ENCODE assay signal across 18 cellular contexts in genomic region chr3:51977449-51978142, GRCh38. TPM values are rescaled to one million over a fixed set of nuclear protein-coding genes. Genes with fewer than 3 reads are reported as not detected.
DNase-seq lines count a peak whose midpoint lies in the region; ATAC-seq, FAIRE-seq and TF ChIP-seq lines count a peak whose summit lies in the region.
"Had no signal": no experiment of that assay in that cellular context is flagged by ENCODE, and none has a peak within 500 bp of the region (broad histone marks: within the 10 kb centered on the region; RNA-seq: fewer than 3 reads in every experiment).

No MANE protein-coding gene starts in this region.

- no TSS peak for BruUV-seq in OCI-LY7 (replicated peaks; lab: Mats Ljungman, UMichigan)

- H3K4me3 ChIP-seq in OCI-LY7 (ENCODE audit: low read depth, low read length, poor library complexity, severe bottlenecking) = no peak overlapping the region
- no peak overlapping the region for H3K4me3 ChIP-seq in astrocyte (ENCODE audit: insufficient read depth, low read depth, low read length)
- H3K4me3 ChIP-seq in heart left ventricle = no peak overlapping the region
- no peak overlapping the region for H3K4me3 ChIP-seq in colonic mucosa
- H3K4me3 ChIP-seq: MG63, SK-N-MC had no signal

- no peak for TF ChIP-seq POLR2A in heart left ventricle (IDR thresholded peaks at IDR 0.05)

- H3K4me2 ChIP-seq in OCI-LY7 (ENCODE audit: low read length) (peak overlapping the region; percentile 2; the same call in 1 of the 2 replicates), astrocyte (ENCODE audit: low read length) (no peak overlapping the region)

- peaks cover 15% of the 10 kb centered on the region for H3K36me3 Mint-ChIP-seq in CD4-positive, alpha-beta T cell (ENCODE audit: low read depth)
- H3K36me3 Mint-ChIP-seq in astrocyte (ENCODE audit: low read depth, unreplicated experiment) = no peaks in the 10 kb centered on the region
- no peaks in the 10 kb centered on the region for H3K36me3 Mint-ChIP-seq in memory B cell

- no peak for TF ChIP-seq CTCF in CD4-positive, alpha-beta T cell (IDR thresholded peaks at IDR 0.05)
- TF ChIP-seq CTCF in OCI-LY7 (conservative IDR thresholded peaks at IDR 0.05; ENCODE audit: low read length) (no peak), astrocyte (IDR thresholded peaks at IDR 0.05; ENCODE audit: insufficient read depth, low read depth, low read length) (no peak), heart left ventricle (IDR thresholded peaks at IDR 0.05) (no peak), colonic mucosa (IDR thresholded peaks at IDR 0.05) (no peak)

- H3K4me1 ChIP-seq in OCI-LY7 (ENCODE audit: insufficient read depth, low read length, poor library complexity, severe bottlenecking) = peaks cover 31% of the 10 kb centered on the region
- peaks cover 28% of the 10 kb centered on the region for H3K4me1 ChIP-seq in astrocyte (ENCODE audit: insufficient read depth, low read length)
- peaks cover 9 to 43% (median 30%) of the 10 kb centered on the region in 12 donors for H3K4me1 ChIP-seq in heart left ventricle
- peaks cover 6% of the 10 kb centered on the region for H3K4me1 ChIP-seq in colonic mucosa

- H3K36me3 ChIP-seq in OCI-LY7 (ENCODE audit: insufficient read depth, low read length) (no peaks in the 10 kb centered on the region), astrocyte (ENCODE audit: insufficient read depth, low read length) (peaks cover 2% of the 10 kb centered on the region), heart left ventricle (peaks cover 0 to 4% (median 0%) of the 10 kb centered on the region in 9 donors), colonic mucosa (no peaks in the 10 kb centered on the region)
- H3K36me3 ChIP-seq: MG63 had no signal

- H3K9me2 ChIP-seq in OCI-LY7 (ENCODE audit: insufficient read depth, low read length) = no peaks in the 10 kb centered on the region

- H3K9me3 ChIP-seq in CD4-positive, alpha-beta T cell (ENCODE audit: control insufficient read depth, low read length) = no peaks in the 10 kb centered on the region
- H3K9me3 ChIP-seq in OCI-LY7 (ENCODE audit: low read length) (no peaks in the 10 kb centered on the region), astrocyte (ENCODE audit: insufficient read depth, low read depth, low read length) (no peaks in the 10 kb centered on the region), heart left ventricle (no peaks in the 10 kb centered on the region), colonic mucosa (no peaks in the 10 kb centered on the region)
- H3K9me3 ChIP-seq: MG63 had no signal

- FAIRE-seq in astrocyte (lab: Jason Lieb, UNC) = no peak
- FAIRE-seq: islet of Langerhans had no signal

- intact Hi-C loops in CD4-positive, alpha-beta T cell (cut with DNase I, micrococcal nuclease) = no loop called here
- intact Hi-C loops in OCI-LY7 (cut with micrococcal nuclease; ENCODE audit: unreplicated experiment) = no loop called here
- intact Hi-C loops in heart left ventricle (cut with DNase I) = loop anchor here in 1 of 10 donors (5.0 kb wide), 1 partner anchor 35 kb away; the partner anchor contains the start of genes PARP3 and RRP9
- intact Hi-C loops in colonic mucosa (cut with DNase I) = no loop called here

- H3K4me3 Mint-ChIP-seq in CD4-positive, alpha-beta T cell = peak overlapping the region; percentile 85
- H3K4me3 Mint-ChIP-seq in astrocyte (ENCODE audit: unreplicated experiment) (peak overlapping the region; percentile 31), memory B cell (no peak overlapping the region)
- H3K4me3 Mint-ChIP-seq: dendritic cell treated with granulocyte-macrophage colony-stimulating factor and Interleukin-4, amounts not matched to agents 40 ng/mL and 50 ng/mL, for 4 days had no signal

- H3K27ac Mint-ChIP-seq in CD4-positive, alpha-beta T cell = peak overlapping the region; percentile 71
- H3K27ac Mint-ChIP-seq in astrocyte (ENCODE audit: unreplicated experiment) = no peak overlapping the region
- H3K27ac Mint-ChIP-seq in memory B cell = peak overlapping the region; percentile 1

- peak in 3 of 10 experiments; percentile 27 to 40 (median 38) for DNase-seq in CD4-positive, alpha-beta T cell
- DNase-seq in OCI-LY7 (ENCODE audit: low spot score) (peak; percentile 30), astrocyte (ENCODE audit: low read depth) (no peak), memory B cell (ENCODE audit: low spot score in 2 of 2) (no peak), DMS53 (lab: John Stamatoyannopoulos, UW) (no peak), heart left ventricle (no peak), colonic mucosa (no peak)
- DNase-seq: C1 segment of cervical spinal cord; foreskin melanocyte; GOT3; MG63; NCI-H2171 treated with DMSO at 0.1 percent for 48 hours; retina; stimulated activated CD4-positive, alpha-beta T cell treated with anti-CD3 and anti-CD28 coated beads, Interleukin-4, amount 100 ng/mL, for 24 hours had no signal

- no peak overlapping the region for H2AFZ ChIP-seq in OCI-LY7 (ENCODE audit: low read length)
- H2AFZ ChIP-seq in astrocyte (ENCODE audit: low read depth, low read length) = no peak overlapping the region

- H3K27me3 ChIP-seq in CD4-positive, alpha-beta T cell (ENCODE audit: control insufficient read depth, insufficient read depth, low read length) = no peaks in the 10 kb centered on the region
- H3K27me3 ChIP-seq in astrocyte (ENCODE audit: insufficient read depth, low read length) (no peaks in the 10 kb centered on the region), heart left ventricle (no peaks in the 10 kb centered on the region), colonic mucosa (no peaks in the 10 kb centered on the region)
- H3K27me3 ChIP-seq: MG63 had no signal

- H4K20me1 ChIP-seq in OCI-LY7 (ENCODE audit: insufficient read depth, low read length) (no peaks in the 10 kb centered on the region), astrocyte (ENCODE audit: insufficient read depth, low read length) (peaks cover 6% of the 10 kb centered on the region)

- CTCF ChIA-PET in CD4-positive, alpha-beta T cell (lab: Charles Lee) = interaction anchor here (1.0 kb wide), 1 partner anchor 36 kb away, joined by 4 read pairs; the partner anchor contains the start of genes PARP3 and RRP9
- CTCF ChIA-PET in OCI-LY7 (lab: Charles Lee; ENCODE audit: unreplicated experiment) = no interaction called here

- no peaks in the 10 kb centered on the region for H3K79me2 ChIP-seq in OCI-LY7 (ENCODE audit: insufficient read depth, low read depth, low read length)
- peaks cover 14% of the 10 kb centered on the region for H3K79me2 ChIP-seq in astrocyte (ENCODE audit: insufficient read depth, low read length)

- H3K27me3 Mint-ChIP-seq in CD4-positive, alpha-beta T cell = no peaks in the 10 kb centered on the region
- H3K27me3 Mint-ChIP-seq in astrocyte (ENCODE audit: low read depth, unreplicated experiment) = no peaks in the 10 kb centered on the region
- no peaks in the 10 kb centered on the region for H3K27me3 Mint-ChIP-seq in memory B cell
- H3K27me3 Mint-ChIP-seq: dendritic cell treated with granulocyte-macrophage colony-stimulating factor and Interleukin-4, amounts not matched to agents 40 ng/mL and 50 ng/mL, for 4 days had no signal

- H3K27ac ChIP-seq in CD4-positive, alpha-beta T cell (ENCODE audit: low read depth, low read length) = peak overlapping the region; percentile 29
- H3K27ac ChIP-seq in OCI-LY7 (ENCODE audit: low read depth, low read length, poor library complexity, severe bottlenecking) (no peak overlapping the region), astrocyte (ENCODE audit: low read depth, low read length) (no peak overlapping the region), heart left ventricle (peak overlapping the region in 2 of 12 donors; percentile 49 to 95), colonic mucosa (no peak overlapping the region)
- H3K27ac ChIP-seq: SK-N-MC had no signal

- H3K4me1 Mint-ChIP-seq in CD4-positive, alpha-beta T cell (ENCODE audit: low read depth) = peaks cover 39% of the 10 kb centered on the region
- H3K4me1 Mint-ChIP-seq in astrocyte (ENCODE audit: low read depth, unreplicated experiment) (peaks cover 6% of the 10 kb centered on the region), memory B cell (peaks cover 24% of the 10 kb centered on the region)

- no peak overlapping the region for H3K9ac ChIP-seq in astrocyte (ENCODE audit: low read length)
- no peak overlapping the region for H3K9ac ChIP-seq in colonic mucosa (ENCODE audit: low read depth in 2 of 2, low read length in 2 of 2)

- 85 to 91% (median 88%) methylated on average over 8 to 9 of the region's 9 CpGs for WGBS in heart left ventricle, 4 donors

- no peaks in the 10 kb centered on the region for H3K9me3 Mint-ChIP-seq in CD4-positive, alpha-beta T cell
- H3K9me3 Mint-ChIP-seq in astrocyte (ENCODE audit: unreplicated experiment) = no peaks in the 10 kb centered on the region
- no peaks in the 10 kb centered on the region for H3K9me3 Mint-ChIP-seq in memory B cell
- H3K9me3 Mint-ChIP-seq: dendritic cell treated with granulocyte-macrophage colony-stimulating factor and Interleukin-4, amounts not matched to agents 40 ng/mL and 50 ng/mL, for 4 days had no signal

- POLR2A ChIA-PET in CD4-positive, alpha-beta T cell (lab: Charles Lee) = interaction anchor here (0.7 to 1.2 kb wide), 3 partner anchors 10 to 35 kb away, joined by 3 to 4 read pairs (median 3); partner anchors contain the start of gene PCBP4
- POLR2A ChIA-PET in OCI-LY7 (lab: Charles Lee) = no interaction called here

- peak; percentile 52 for ATAC-seq in CD4-positive, alpha-beta T cell (ENCODE audit: poor library complexity)
- ATAC-seq in memory B cell (ENCODE audit: low read depth) (no peak), heart left ventricle (no peak), GM21529 (IDR thresholded peaks at IDR 0.05; ENCODE audit: unreplicated experiment) (no peak)

RNA-seq across cellular contexts. Expression of gene ABHD14A, which starts 2.7 kb away (rescaled TPM):
- total RNA-seq in CD4-positive, alpha-beta T cell = 10 to 100 TPM in 1 of 2 experiments, 1 to 10 TPM in 1; 9.5 to 10.6 TPM
- total RNA-seq in OCI-LY7 (2014; rRNA removed; shearing (Covaris generic)) = 3.7 and 7.5 TPM in 2 replicates
- 8.9 and 10.5 TPM in 2 replicates for total RNA-seq in OCI-LY7 (2022)
- 10.9 and 11.8 TPM in 2 replicates for total RNA-seq in astrocyte
- total RNA-seq in heart left ventricle = 10 to 100 TPM; 17.7 to 51.4 (median 22.1) TPM
- 10 to 100 TPM; 21.7 to 70.3 TPM for polyA plus RNA-seq in heart left ventricle
- total RNA-seq in colonic mucosa = 1 to 10 TPM; 7.4 to 9.6 TPM

RNA-seq across cellular contexts. Expression of gene ABHD14B, which starts 3.7 kb away (rescaled TPM):
- 10 to 100 TPM; 52.4 to 58.2 TPM for total RNA-seq in CD4-positive, alpha-beta T cell
- total RNA-seq in OCI-LY7 (2014; rRNA removed; shearing (Covaris generic)) = 11.3 and 16.1 TPM in 2 replicates
- total RNA-seq in OCI-LY7 (2022) (40.1 and 41.4 TPM in 2 replicates), astrocyte (10.3 and 12.3 TPM in 2 replicates), heart left ventricle (10 to 100 TPM in 7 of 9 donors, 1 to 10 TPM in 2; 8.7 to 22.2 (median 12.3) TPM), colonic mucosa (10 to 100 TPM; 64.9 to 72.2 TPM)
- 10 to 100 TPM; 11.5 to 19.8 TPM for polyA plus RNA-seq in heart left ventricle

RNA-seq across cellular contexts. Expression of gene ACY1, which starts 5.7 kb away (rescaled TPM):
- total RNA-seq in CD4-positive, alpha-beta T cell = 1 to 10 TPM; 4.9 TPM
- 0.54 and 3.3 TPM in 2 replicates for total RNA-seq in OCI-LY7 (2014; rRNA removed; shearing (Covaris generic))
- 4.0 and 5.6 TPM in 2 replicates for total RNA-seq in OCI-LY7 (2022)
- total RNA-seq in astrocyte = 16.4 and 21.1 TPM in 2 replicates
- 10 to 100 TPM; 14.8 to 45.3 (median 27.7) TPM for total RNA-seq in heart left ventricle
- 10 to 100 TPM; 18.3 to 21.2 TPM for polyA plus RNA-seq in heart left ventricle
- 100 to 1,000 TPM; 137 to 153 TPM for total RNA-seq in colonic mucosa

RNA-seq across cellular contexts. Expression of gene PCBP4, which starts 10.3 kb away (rescaled TPM):
- total RNA-seq in CD4-positive, alpha-beta T cell = 10 to 100 TPM; 14.7 to 16.8 TPM
- total RNA-seq in OCI-LY7 (2014; rRNA removed; shearing (Covaris generic)) = 1.4 and 2.0 TPM in 2 replicates
- total RNA-seq in OCI-LY7 (2022) (12.5 and 14.4 TPM in 2 replicates), astrocyte (95.4 and 102 TPM in 2 replicates), heart left ventricle (100 to 1,000 TPM in 2 of 9 donors, 10 to 100 TPM in 7; 55.4 to 149 (median 63.9) TPM), colonic mucosa (10 to 100 TPM; 19.6 to 22.4 TPM)
- polyA plus RNA-seq in heart left ventricle = 100 to 1,000 TPM in 1 of 2 donors, 10 to 100 TPM in 1; 64.8 to 101 TPM

RNA-seq across cellular contexts. Expression of gene RPL29, which starts 18.1 kb away (rescaled TPM):
- total RNA-seq in CD4-positive, alpha-beta T cell = 1,000 to 10,000 TPM; 1,843 to 1,901 TPM
- 1,739 and 1,781 TPM in 2 replicates for total RNA-seq in OCI-LY7 (2014; rRNA removed; shearing (Covaris generic))
- 1,513 and 1,535 TPM in 2 replicates for total RNA-seq in OCI-LY7 (2022)
- total RNA-seq in astrocyte = 768 and 872 TPM in 2 replicates
- total RNA-seq in heart left ventricle = 100 to 1,000 TPM; 515 to 986 (median 681) TPM
- polyA plus RNA-seq in heart left ventricle = 1,000 to 10,000 TPM; 1,354 to 1,405 TPM
- total RNA-seq in colonic mucosa = 1,000 to 10,000 TPM; 1,051 to 1,273 TPM
